Comparison of ENCODE assay signal across 1 cellular context in the genomic region with DNA sequence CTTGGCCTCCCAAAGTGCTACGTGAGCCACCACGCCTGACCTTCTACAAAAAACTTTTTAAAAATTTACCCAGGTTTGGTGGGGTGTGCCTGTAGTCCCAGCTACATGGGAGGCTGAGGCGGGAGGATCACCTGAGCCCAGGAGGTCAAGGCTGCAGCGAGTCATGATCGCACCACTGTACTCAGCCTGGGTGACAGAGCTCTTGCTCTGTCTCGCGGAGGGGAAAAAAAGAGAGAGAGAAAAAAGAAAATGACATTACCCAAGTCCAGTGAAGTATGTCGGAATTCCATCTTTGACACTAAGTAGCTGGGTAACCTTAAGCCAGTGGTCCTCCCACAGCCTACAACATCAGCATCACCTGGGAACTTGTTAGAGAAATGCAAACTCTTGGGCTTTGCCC.
A peak's percentile ranks its signal among the peaks of the same experiment; 100 is the strongest.
TF ChIP-seq lines count a peak whose summit lies in the region.

No MANE protein-coding gene starts in this region.

TF ChIP-seq in HepG2, 621 proteins besides CTCF, POLR2A, EP300 and RAD21:
- TF ChIP-seq, protein P1, sequence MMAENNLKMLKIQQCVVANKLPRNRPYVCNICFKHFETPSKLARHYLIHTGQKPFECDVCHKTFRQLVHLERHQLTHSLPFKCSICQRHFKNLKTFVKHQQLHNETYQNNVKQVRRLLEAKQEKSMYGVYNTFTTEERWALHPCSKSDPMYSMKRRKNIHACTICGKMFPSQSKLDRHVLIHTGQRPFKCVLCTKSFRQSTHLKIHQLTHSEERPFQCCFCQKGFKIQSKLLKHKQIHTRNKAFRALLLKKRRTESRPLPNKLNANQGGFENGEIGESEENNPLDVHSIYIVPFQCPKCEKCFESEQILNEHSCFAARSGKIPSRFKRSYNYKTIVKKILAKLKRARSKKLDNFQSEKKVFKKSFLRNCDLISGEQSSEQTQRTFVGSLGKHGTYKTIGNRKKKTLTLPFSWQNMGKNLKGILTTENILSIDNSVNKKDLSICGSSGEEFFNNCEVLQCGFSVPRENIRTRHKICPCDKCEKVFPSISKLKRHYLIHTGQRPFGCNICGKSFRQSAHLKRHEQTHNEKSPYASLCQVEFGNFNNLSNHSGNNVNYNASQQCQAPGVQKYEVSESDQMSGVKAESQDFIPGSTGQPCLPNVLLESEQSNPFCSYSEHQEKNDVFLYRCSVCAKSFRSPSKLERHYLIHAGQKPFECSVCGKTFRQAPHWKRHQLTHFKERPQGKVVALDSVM (CRISPR knock-in tag; IDR thresholded peaks at IDR 0.05): peak; percentile 50; the same call in 1 of the 2 replicates
- no peak for TF ChIP-seq EHMT2 (IDR thresholded peaks at IDR 0.05; ENCODE audit: borderline replicate concordance, low read depth, low read length)
- TF ChIP-seq ZBTB33 (CRISPR knock-in tag; IDR thresholded peaks at IDR 0.05): peak; percentile 60
- TF ChIP-seq ZNF720 (CRISPR knock-in tag; IDR thresholded peaks at IDR 0.05): no peak
